ENCODE assay signal across 16 cellular contexts in the genomic region with DNA sequence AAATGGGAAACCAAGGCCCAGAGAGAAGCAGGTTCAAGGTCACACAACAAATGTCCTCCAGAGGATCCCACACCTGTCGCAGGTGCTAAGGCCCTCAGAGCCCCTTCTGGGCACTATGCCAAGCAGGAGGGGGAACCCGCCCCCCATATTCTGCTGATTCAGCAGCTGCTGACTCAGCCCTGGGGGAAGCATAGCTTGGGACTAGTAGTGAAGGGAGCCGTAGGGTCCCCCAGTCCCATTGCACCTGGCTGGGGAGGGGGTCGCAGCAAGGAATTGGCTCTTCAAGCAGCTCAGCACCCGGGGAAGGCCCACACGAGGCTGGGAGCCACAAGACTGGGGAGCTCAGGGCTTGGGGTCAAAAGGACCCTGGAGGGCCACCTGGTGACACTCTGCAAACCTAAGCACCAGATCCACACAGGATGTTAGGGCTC. TPM values are rescaled to one million over a fixed set of nuclear protein-coding genes. Genes with fewer than 3 reads are reported as not detected.
DNase-seq lines count a peak whose midpoint lies in the region; ATAC-seq and TF ChIP-seq lines count a peak whose summit lies in the region.
"Had no signal": no experiment of that assay in that cellular context is flagged by ENCODE, and none has a peak within 500 bp of the region (broad histone marks: within the 10 kb centered on the region; RNA-seq: fewer than 3 reads in every experiment).

No MANE protein-coding gene starts in this region.

- no peak for ATAC-seq in activated T-cell treated with anti-CD3 and anti-CD28 coated beads, Interleukin-2, amount 50 U/mL, for 4 hours
- ATAC-seq in stimulated activated naive CD8-positive, alpha-beta T cell treated with anti-CD3 and anti-CD28 coated beads, Interleukin-15, amount 100 ng/mL, for 72 hours, result no peak
- no peak for ATAC-seq in GM19395 (IDR thresholded peaks at IDR 0.05; ENCODE audit: unreplicated experiment)
- ATAC-seq: left ventricle myocardium superior had no signal

- no peaks in the 10 kb centered on the region for H3K4me1 ChIP-seq in smooth muscle cell (ENCODE audit: low read depth)

- no peaks in the 10 kb centered on the region for H4K20me1 ChIP-seq in smooth muscle cell (ENCODE audit: low read depth)

- TF ChIP-seq CTCF in dorsolateral prefrontal cortex (IDR thresholded peaks at IDR 0.05 in 54 of 56, conservative IDR thresholded peaks at IDR 0.05 in 2 of 56; ENCODE audit: low read depth in 1 of 56, partially characterized antibody in 56 of 56) (no peak), smooth muscle cell (IDR thresholded peaks at IDR 0.05; ENCODE audit: borderline replicate concordance, insufficient read depth, poor library complexity, severe bottlenecking) (no peak)

- no peaks in the 10 kb centered on the region for H3K36me3 Mint-ChIP-seq in activated T-cell treated with anti-CD3 and anti-CD28 coated beads, Interleukin-2, amount 50 U/mL, for 4 hours (ENCODE audit: insufficient read depth)

- peak overlapping the region; percentile 12 to 49 for H3K27ac Mint-ChIP-seq in stimulated activated naive CD8-positive, alpha-beta T cell treated with anti-CD3 and anti-CD28 coated beads, Interleukin-15, amount 100 ng/mL, for 72 hours

- H3K4me3 Mint-ChIP-seq in activated T-cell treated with anti-CD3 and anti-CD28 coated beads, Interleukin-2, amount 50 U/mL, for 4 hours, result peak overlapping the region; percentile 45
- H3K4me3 Mint-ChIP-seq in stimulated activated naive CD8-positive, alpha-beta T cell treated with anti-CD3 and anti-CD28 coated beads, Interleukin-15, amount 100 ng/mL, for 72 hours, result peak overlapping the region; percentile 82 to 90

- H3K4me3 ChIP-seq in dorsolateral prefrontal cortex (peak overlapping the region; percentile 47 to 84 (median 69)), smooth muscle cell (no peak overlapping the region)
- H3K4me3 ChIP-seq: ovary had no signal

- H3K9me3 ChIP-seq in smooth muscle cell (replicated peaks; ENCODE audit: low read depth), result no peaks in the 10 kb centered on the region
- H3K9me3 ChIP-seq: ovary had no signal

- H3K27ac ChIP-seq in dorsolateral prefrontal cortex, result peak overlapping the region; percentile 1 to 98 (median 93)
- H3K27ac ChIP-seq in smooth muscle cell (ENCODE audit: low read depth), result no peak overlapping the region
- H3K27ac ChIP-seq: ovary had no signal

- intact Hi-C loops in dorsolateral prefrontal cortex (cut with DNase I), result loop anchor here in 1 of 2 donors (5.0 kb wide), 1 partner anchor 37 kb away; no protein-coding TSS in a partner anchor

- 92% methylated on average over 6 of the region's 6 CpGs for WGBS in smooth muscle cell (ENCODE audit: low lambda C conversion rate)

- H3K36me3 ChIP-seq in smooth muscle cell (ENCODE audit: low read depth), result no peaks in the 10 kb centered on the region
- H3K36me3 ChIP-seq: ovary had no signal

- H3K79me2 ChIP-seq in smooth muscle cell (ENCODE audit: low read depth), result no peaks in the 10 kb centered on the region

- H3K9me3 Mint-ChIP-seq in activated T-cell treated with anti-CD3 and anti-CD28 coated beads, Interleukin-2, amount 50 U/mL, for 4 hours, result no peaks in the 10 kb centered on the region
- no peaks in the 10 kb centered on the region for H3K9me3 Mint-ChIP-seq in stimulated activated naive CD8-positive, alpha-beta T cell treated with anti-CD3 and anti-CD28 coated beads, Interleukin-15, amount 100 ng/mL, for 72 hours

- no peak for DNase-seq in activated T-cell treated with anti-CD3 and anti-CD28 coated beads, Interleukin-2, amount 50 U/mL, for 4 hours
- no peak for DNase-seq in activated T-cell treated with anti-CD3 and anti-CD28 coated beads, Interleukin-2, amount 50 U/mL, for 1 hour
- DNase-seq in NCI-H345 (lab: John Stamatoyannopoulos, UW), result peak; percentile 17
- DNase-seq in dorsolateral prefrontal cortex, result no peak
- no peak for DNase-seq in stimulated activated naive CD8-positive, alpha-beta T cell treated with anti-CD3 and anti-CD28 coated beads, Interleukin-15, amount 100 ng/mL, for 72 hours
- no peak for DNase-seq in smooth muscle cell (lab: John Stamatoyannopoulos, UW; ENCODE audit: unreplicated experiment)
- DNase-seq in T1000 (lab: John Stamatoyannopoulos, UW), result no peak
- DNase-seq: activated gamma-delta T cell; foreskin melanocyte; left ventricle myocardium superior; MV-4-11; ovary; stimulated activated CD4-positive, alpha-beta T cell treated with anti-CD3 and anti-CD28 coated beads, Interleukin-2, amount 100 ng/mL, for 24 hours had no signal

- H3K27me3 Mint-ChIP-seq in activated T-cell treated with anti-CD3 and anti-CD28 coated beads, Interleukin-2, amount 50 U/mL, for 4 hours (ENCODE audit: low read depth), result peaks cover 8% of the 10 kb centered on the region
- H3K27me3 Mint-ChIP-seq in stimulated activated naive CD8-positive, alpha-beta T cell treated with anti-CD3 and anti-CD28 coated beads, Interleukin-15, amount 100 ng/mL, for 72 hours, result peaks cover 8% of the 10 kb centered on the region

- H3K4me2 ChIP-seq in smooth muscle cell, result no peak overlapping the region

- peaks cover 17% of the 10 kb centered on the region for H3K4me1 Mint-ChIP-seq in activated T-cell treated with anti-CD3 and anti-CD28 coated beads, Interleukin-2, amount 50 U/mL, for 4 hours (ENCODE audit: low read depth)
- peaks cover 51% of the 10 kb centered on the region for H3K4me1 Mint-ChIP-seq in stimulated activated naive CD8-positive, alpha-beta T cell treated with anti-CD3 and anti-CD28 coated beads, Interleukin-15, amount 100 ng/mL, for 72 hours

- H3F3A ChIP-seq in smooth muscle cell (ENCODE audit: low read depth), result no peaks in the 10 kb centered on the region

- no peak overlapping the region for H3K9ac ChIP-seq in smooth muscle cell (ENCODE audit: low read depth)

- H3K27me3 ChIP-seq in dorsolateral prefrontal cortex, result peaks cover 0 to 14% (median 0%) of the 10 kb centered on the region in 45 donors
- H3K27me3 ChIP-seq in smooth muscle cell (ENCODE audit: low read depth), result peaks cover 16% of the 10 kb centered on the region
- H3K27me3 ChIP-seq: ovary had no signal

- H2AFZ ChIP-seq in smooth muscle cell (ENCODE audit: low read depth), result no peak overlapping the region

RNA-seq across cellular contexts. Expression of a gene that starts 1.0 kb away (rescaled TPM):
- total RNA-seq in activated T-cell treated with anti-CD3 and anti-CD28 coated beads, Interleukin-2, amount 50 U/mL, for 4 hours, result 1 to 10 TPM in 1 of 3 donors, under 1 TPM in 2; 0.58 to 1.1 (median 0.87) TPM
- 10 to 100 TPM; 17.0 to 95.6 (median 38.8) TPM for total RNA-seq in dorsolateral prefrontal cortex
- total RNA-seq in smooth muscle cell, result not detected in 2 replicates
- not detected in 2 replicates for polyA plus RNA-seq in smooth muscle cell
- total RNA-seq: dermis microvascular lymphatic vessel endothelial cell, left ventricle myocardium superior, subcutaneous adipose tissue had no signal

RNA-seq across cellular contexts. Expression of a gene that starts 15.0 kb away (rescaled TPM):
- under 1 TPM; 0.29 to 0.46 (median 0.38) TPM for total RNA-seq in activated T-cell treated with anti-CD3 and anti-CD28 coated beads, Interleukin-2, amount 50 U/mL, for 4 hours
- total RNA-seq in dorsolateral prefrontal cortex, result 1 to 10 TPM in 28 of 120 experiments, under 1 TPM in 66, not detected in 26; 0.31 to 3.5 (median 0.80) TPM
- total RNA-seq in smooth muscle cell, result not detected in 2 replicates
- not detected in 2 replicates for polyA plus RNA-seq in smooth muscle cell
- total RNA-seq: dermis microvascular lymphatic vessel endothelial cell, left ventricle myocardium superior, subcutaneous adipose tissue had no signal

RNA-seq across cellular contexts. Expression of a gene that starts 50.7 kb away (rescaled TPM):
- 100 to 1,000 TPM; 213 to 236 (median 232) TPM for total RNA-seq in activated T-cell treated with anti-CD3 and anti-CD28 coated beads, Interleukin-2, amount 50 U/mL, for 4 hours
- total RNA-seq in dorsolateral prefrontal cortex, result 10 to 100 TPM; 20.8 to 54.8 (median 35.0) TPM
- 19.3 and 39.3 TPM in 2 replicates for total RNA-seq in smooth muscle cell
- 28.3 and 32.5 TPM in 2 replicates for polyA plus RNA-seq in smooth muscle cell

RNA-seq across cellular contexts. Expression of a gene that starts 51.0 kb away (rescaled TPM):
- total RNA-seq in activated T-cell treated with anti-CD3 and anti-CD28 coated beads, Interleukin-2, amount 50 U/mL, for 4 hours, result 10 to 100 TPM; 24.6 to 31.0 (median 27.5) TPM
- 10 to 100 TPM; 12.4 to 35.1 (median 24.5) TPM for total RNA-seq in dorsolateral prefrontal cortex
- 9.1 and 9.6 TPM in 2 replicates for total RNA-seq in smooth muscle cell
- polyA plus RNA-seq in smooth muscle cell, result 12.2 and 14.0 TPM in 2 replicates

Comparison
In these comparisons a context has a peak if more than half of its experiments do, and no peak if none do; other contexts are left out.
1. RNA of a gene that starts 1.0 kb away (total RNA-seq): 17.0 to 95.6 TPM in dorsolateral prefrontal cortex; 0.58 to 1.1 TPM in activated T-cell treated with anti-CD3 and anti-CD28 coated beads, Interleukin-2, amount 50 U/mL, for 4 hours and not detected in smooth muscle cell; every median in the first group is over 4 times any median in the second.